8 cellular contexts compared by ENCODE assay signal in the genomic region with DNA sequence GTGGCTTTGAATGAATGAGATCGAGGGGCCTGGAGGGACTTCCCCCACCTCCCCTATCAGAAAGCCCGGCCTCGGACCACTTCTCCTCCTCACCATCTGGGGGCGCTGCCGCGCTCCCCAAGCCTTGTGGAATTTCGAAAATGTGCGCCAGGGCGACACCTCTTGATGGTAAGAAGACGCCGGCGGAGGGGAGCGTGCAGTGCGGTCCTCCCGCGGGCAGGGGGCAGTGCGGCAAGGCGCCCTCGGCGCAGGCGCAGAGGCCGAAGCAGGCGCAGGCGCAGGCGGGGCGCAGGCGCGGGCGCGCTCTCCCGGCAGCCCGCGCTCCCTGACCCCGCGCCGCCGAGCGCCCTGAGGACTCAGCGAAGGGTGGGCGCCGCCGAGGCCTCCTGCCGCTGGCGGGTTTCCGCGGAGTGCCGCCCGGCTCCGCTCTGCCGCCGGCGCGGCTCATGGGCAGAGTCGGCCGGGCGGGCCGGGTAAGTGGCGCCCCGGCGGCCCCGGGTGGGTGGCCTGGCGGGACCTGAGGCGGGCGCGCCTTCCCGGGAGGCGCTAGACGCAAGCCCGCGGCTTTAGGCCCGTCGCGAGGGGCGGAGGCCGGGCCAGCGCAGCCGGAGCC. TPM values are rescaled to one million over a fixed set of nuclear protein-coding genes. Genes with fewer than 3 reads are reported as not detected.
DNase-seq lines count a peak whose midpoint lies in the region; ATAC-seq and TF ChIP-seq lines count a peak whose summit lies in the region.

A gene with protein sequence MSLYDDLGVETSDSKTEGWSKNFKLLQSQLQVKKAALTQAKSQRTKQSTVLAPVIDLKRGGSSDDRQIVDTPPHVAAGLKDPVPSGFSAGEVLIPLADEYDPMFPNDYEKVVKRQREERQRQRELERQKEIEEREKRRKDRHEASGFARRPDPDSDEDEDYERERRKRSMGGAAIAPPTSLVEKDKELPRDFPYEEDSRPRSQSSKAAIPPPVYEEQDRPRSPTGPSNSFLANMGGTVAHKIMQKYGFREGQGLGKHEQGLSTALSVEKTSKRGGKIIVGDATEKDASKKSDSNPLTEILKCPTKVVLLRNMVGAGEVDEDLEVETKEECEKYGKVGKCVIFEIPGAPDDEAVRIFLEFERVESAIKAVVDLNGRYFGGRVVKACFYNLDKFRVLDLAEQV (plus strand): TSS at position 314 of the 613 bp plus-strand sequence. CDS start 8,032 bp downstream, outside the sequence.

- no peaks in the 10 kb centered on the region for H3K27me3 ChIP-seq in upper lobe of left lung

- intact Hi-C loops in cardiac septum (cut with DNase I) = loop anchor here (2.0 to 5.0 kb wide), 4 partner anchors 77 to 313 kb away; partner anchors contain the start of gene PFKFB3
- intact Hi-C loops in posterior cingulate gyrus (cut with DNase I) = loop anchor here (1.0 to 5.0 kb wide), 3 partner anchors 75 to 313 kb away; no protein-coding TSS in a partner anchor

- no peak for TF ChIP-seq EP300 in upper lobe of left lung (IDR thresholded peaks at IDR 0.05)

- peak; percentile 84 to 94 (median 88) for DNase-seq in NCI-H1417 (lab: John Stamatoyannopoulos, UW)
- peak; percentile 94 for DNase-seq in T follicular helper cell (ENCODE audit: low read depth)
- DNase-seq in cardiac septum (ENCODE audit: low spot score) = peak; percentile 98
- DNase-seq in posterior cingulate gyrus = peak; percentile 85 to 99 (median 90)
- DNase-seq in upper lobe of left lung = peak; percentile 99

- TF ChIP-seq CTCF in GM12875 (IDR thresholded peaks at IDR 0.05; ENCODE audit: borderline replicate concordance, insufficient read depth, low read depth, low read length) (peak; percentile 100), upper lobe of left lung (IDR thresholded peaks at IDR 0.05) (peak; percentile 100)

- H3K4me1 ChIP-seq in upper lobe of left lung = peaks cover 56 to 64% (median 62%) of the 10 kb centered on the region in 4 donors

- no peak within 1 kb of the TSS for H3K27ac ChIP-seq in adipose tissue (ENCODE audit: low read depth, low read length)
- H3K27ac ChIP-seq in upper lobe of left lung = peak within 1 kb of the TSS; percentile 90 to 95 (median 92)

- H3K9me3 ChIP-seq in upper lobe of left lung = no peaks in the 10 kb centered on the region

- ATAC-seq in HG02763 (IDR thresholded peaks at IDR 0.05; ENCODE audit: unreplicated experiment) = peak; percentile 91
- peak; percentile 97 to 99 for ATAC-seq in upper lobe of left lung (ENCODE audit: low FRiP score in 2 of 2)

- TF ChIP-seq POLR2A in upper lobe of left lung (IDR thresholded peaks at IDR 0.05) = peak in 3 of 4 donors; percentile 69 to 87 (median 76)

- WGBS in adipose tissue, 3 donors = 0% methylated on average over 62 to 77 of the region's 77 CpGs
- WGBS in upper lobe of left lung, 2 donors = 0 to 1% methylated on average over 10 to 51 of the region's 77 CpGs

- no peaks in the 10 kb centered on the region for H3K36me3 ChIP-seq in upper lobe of left lung

- peak within 1 kb of the TSS; percentile 81 for H3K4me3 ChIP-seq in GM12875 (ENCODE audit: low read depth, low read length)
- peak within 1 kb of the TSS; percentile 73 to 98 (median 86) for H3K4me3 ChIP-seq in upper lobe of left lung

RNA-seq across cellular contexts. Expression of the gene that starts here (rescaled TPM):
- 10 to 100 TPM; 36.9 to 93.6 (median 79.5) TPM for polyA plus RNA-seq in adipose tissue
- 70.1 TPM for total RNA-seq in cardiac septum
- 100 to 1,000 TPM in 2 of 6 donors, 10 to 100 TPM in 4; 67.6 to 192 (median 84.8) TPM for total RNA-seq in upper lobe of left lung
